8 cellular contexts compared by ENCODE assay signal in the genomic region with DNA sequence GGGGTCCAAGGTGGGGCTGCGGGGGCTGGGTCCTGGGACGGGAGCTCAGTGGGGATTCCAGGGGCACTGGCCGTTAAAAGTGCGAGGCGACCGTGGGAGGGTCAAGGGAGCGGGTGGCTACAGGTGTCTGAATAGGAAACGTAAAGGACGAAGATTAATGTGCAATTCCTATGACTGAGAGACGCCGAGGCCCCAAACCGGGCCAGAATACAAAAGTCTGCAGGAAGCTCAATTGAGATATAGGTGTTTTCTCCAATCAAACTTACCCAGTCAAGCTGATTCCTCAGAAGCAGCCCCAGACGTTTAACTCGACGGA. TPM values are rescaled to one million over a fixed set of nuclear protein-coding genes. Genes with fewer than 3 reads are reported as not detected.
DNase-seq lines count a peak whose midpoint lies in the region; ATAC-seq and TF ChIP-seq lines count a peak whose summit lies in the region.

Gene PAFAH2, minus strand, starts transcription at position 305 of the 316 bp plus-strand sequence. CDS start 7,247 bp downstream, outside the sequence.

- POLR2A ChIA-PET in PC-3 (lab: Charles Lee; ENCODE audit: unreplicated experiment) = interaction anchor here (0.6 to 1.3 kb wide), 7 partner anchors 72 to 282 kb away, joined by 3 to 16 read pairs (median 4); no protein-coding TSS in a partner anchor

- H3K9ac ChIP-seq in PC-3 (ENCODE audit: low read length) = peak within 1 kb of the TSS; percentile 71

- H3K27me3 ChIP-seq in PC-3 (ENCODE audit: low read length) (no peaks in the 10 kb centered on the region), neuron (ENCODE audit: insufficient read depth, low read length) (no peaks in the 10 kb centered on the region)

- H3F3A ChIP-seq in PC-3 (ENCODE audit: low read length, unreplicated experiment) = no peaks in the 10 kb centered on the region

- no peak for TF ChIP-seq CTCF in PC-3 (conservative IDR thresholded peaks at IDR 0.05; ENCODE audit: low read depth, low read length)

- no peak for DNase-seq in activated CD4-positive, alpha-beta T cell treated with anti-CD3 and anti-CD28 coated beads, Interleukin-2, amount 10 ng/mL, durations not matched to agents 24 days and 14 days
- DNase-seq in activated CD4-positive, alpha-beta T cell treated with anti-CD3 and anti-CD28 coated beads for 4 hours = no peak
- DNase-seq in PC-3 (no peak), erythroblast (lab: John Stamatoyannopoulos, UW) (no peak), GF-D8 (lab: John Stamatoyannopoulos, UW) (no peak)
- DNase-seq in stimulated activated naive CD4-positive, alpha-beta T cell (lab: John Stamatoyannopoulos, UW) = no peak

- H3K9me3 Mint-ChIP-seq in activated CD4-positive, alpha-beta T cell treated with anti-CD3 and anti-CD28 coated beads, Interleukin-2, amount 10 ng/mL, durations not matched to agents 24 days and 14 days = no peaks in the 10 kb centered on the region

- intact Hi-C loops in activated CD4-positive, alpha-beta T cell treated with anti-CD3 and anti-CD28 coated beads, Interleukin-2, amount 10 ng/mL, durations not matched to agents 24 days and 14 days (cut with micrococcal nuclease) = loop anchor here (1.0 to 2.0 kb wide), 6 partner anchors 26 to 178 kb away; partner anchors contain the start of genes MTFR1L and PDIK1L
- intact Hi-C loops in PC-3 (cut with micrococcal nuclease) = loop anchor here (1.0 to 5.0 kb wide), 5 partner anchors 75 to 175 kb away; no protein-coding TSS in a partner anchor

- H3K4me2 ChIP-seq in PC-3 (ENCODE audit: low read length) = peak within 1 kb of the TSS; percentile 92

- H3K4me3 Mint-ChIP-seq in activated CD4-positive, alpha-beta T cell treated with anti-CD3 and anti-CD28 coated beads, Interleukin-2, amount 10 ng/mL, durations not matched to agents 24 days and 14 days = peak within 1 kb of the TSS; percentile 92

- H3K27ac ChIP-seq in PC-3 (ENCODE audit: low read length) = no peak within 1 kb of the TSS

- TF ChIP-seq POLR2A in erythroblast (IDR thresholded peaks at IDR 0.05; ENCODE audit: low read length) = peak; percentile 50

- H3K27me3 Mint-ChIP-seq in activated CD4-positive, alpha-beta T cell treated with anti-CD3 and anti-CD28 coated beads, Interleukin-2, amount 10 ng/mL, durations not matched to agents 24 days and 14 days = peaks cover 2% of the 10 kb centered on the region

- peak within 1 kb of the TSS; percentile 74 for H3K4me3 ChIP-seq in PC-3 (ENCODE audit: low read length)
- H3K4me3 ChIP-seq in neuron (ENCODE audit: low read length) = peak within 1 kb of the TSS; percentile 71

- BruUV-seq in PC-3 (replicated peaks; lab: Mats Ljungman, UMichigan) = no TSS peak

- H3K36me3 Mint-ChIP-seq in activated CD4-positive, alpha-beta T cell treated with anti-CD3 and anti-CD28 coated beads, Interleukin-2, amount 10 ng/mL, durations not matched to agents 24 days and 14 days (ENCODE audit: low read depth) = no peaks in the 10 kb centered on the region

- H3K27ac Mint-ChIP-seq in activated CD4-positive, alpha-beta T cell treated with anti-CD3 and anti-CD28 coated beads, Interleukin-2, amount 10 ng/mL, durations not matched to agents 24 days and 14 days = peak within 1 kb of the TSS; percentile 96

- 0 out of 2 replicates have a peak, but pooled peaks cover 4% of the 10 kb centered on the region for H3K79me2 ChIP-seq in PC-3 (ENCODE audit: low read length)

- CTCF ChIA-PET in PC-3 (lab: Charles Lee) = interaction anchor here (0.5 to 3.1 kb wide), 18 partner anchors 29 to 1246 kb away, joined by 3 to 104 read pairs (median 4); no protein-coding TSS in a partner anchor

- H3K4me1 Mint-ChIP-seq in activated CD4-positive, alpha-beta T cell treated with anti-CD3 and anti-CD28 coated beads, Interleukin-2, amount 10 ng/mL, durations not matched to agents 24 days and 14 days = peaks cover 26% of the 10 kb centered on the region

- H4K20me1 ChIP-seq in PC-3 (ENCODE audit: low read length) = no peaks in the 10 kb centered on the region

- H3K9me3 ChIP-seq in PC-3 (ENCODE audit: low read length) = no peaks in the 10 kb centered on the region
- no peaks in the 10 kb centered on the region for H3K9me3 ChIP-seq in neuron (ENCODE audit: low read length)

- H3K9me2 ChIP-seq in PC-3 (replicated peaks; ENCODE audit: low read length) = no peaks in the 10 kb centered on the region

- ATAC-seq in PC-3 (no peak; the same call in 1 of the 2 replicates), HG03432 (IDR thresholded peaks at IDR 0.05; ENCODE audit: unreplicated experiment) (no peak)

- peak within 1 kb of the TSS; percentile 88 for H2AFZ ChIP-seq in PC-3 (ENCODE audit: low read length)
- H2AFZ ChIP-seq in neuron (ENCODE audit: low read depth, low read length) = peak within 1 kb of the TSS; percentile 71

- H3K36me3 ChIP-seq in PC-3 (ENCODE audit: low read depth, low read length) = no peaks in the 10 kb centered on the region
- H3K36me3 ChIP-seq in neuron (ENCODE audit: insufficient read depth, low read length) = no peaks in the 10 kb centered on the region

- H3K4me1 ChIP-seq in PC-3 (ENCODE audit: insufficient read depth, low read length) (peaks cover 14% of the 10 kb centered on the region), neuron (ENCODE audit: insufficient read depth, low read length) (peaks cover 35% of the 10 kb centered on the region)

RNA-seq across cellular contexts. Expression of gene PAFAH2, which starts in this region (rescaled TPM):
- total RNA-seq in activated CD4-positive, alpha-beta T cell treated with anti-CD3 and anti-CD28 coated beads, Interleukin-2, amount 10 ng/mL, durations not matched to agents 24 days and 14 days = 6.8 and 7.6 TPM in 2 replicates
- 7.4 and 9.0 TPM in 2 replicates for total RNA-seq in PC-3 (2014; rRNA removed)
